ENCODE assay signal across 8 cellular contexts in the genomic region with DNA sequence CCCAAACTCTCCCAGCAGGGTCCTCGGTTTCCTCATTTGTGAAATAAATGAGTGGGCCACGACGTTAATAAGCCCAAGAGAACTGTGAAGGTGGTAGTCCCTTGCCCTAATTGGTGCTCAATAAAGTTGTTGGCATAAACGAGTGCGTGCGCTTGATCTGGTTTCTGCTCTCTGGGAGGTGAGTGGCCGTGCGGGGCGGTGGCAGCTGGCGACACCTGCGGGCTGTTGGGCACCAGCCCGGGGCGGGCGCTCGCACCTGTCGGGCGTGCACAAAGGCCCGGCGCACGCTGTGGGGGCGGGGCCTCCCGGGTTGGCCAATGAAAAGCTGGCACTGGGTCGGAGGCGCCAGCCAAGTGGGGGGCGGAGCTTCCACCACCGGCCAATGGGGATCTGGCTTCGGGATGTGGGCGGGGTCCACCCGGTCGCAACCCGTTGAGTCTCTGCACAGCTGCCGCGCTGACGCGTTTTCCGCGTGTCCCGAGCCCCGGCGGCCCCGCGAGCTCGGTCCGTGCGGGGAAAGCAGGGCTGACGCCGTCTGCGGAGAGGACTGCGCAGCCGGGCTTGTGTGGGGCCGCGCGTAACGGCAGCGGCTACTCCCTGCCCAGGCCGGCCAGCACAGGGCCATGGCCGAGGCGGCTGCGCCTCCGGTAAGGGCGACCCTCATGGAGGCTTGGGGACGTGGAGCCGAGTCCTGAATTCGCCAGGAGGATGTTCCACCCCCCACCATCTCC. TPM values are rescaled to one million over a fixed set of nuclear protein-coding genes. Genes with fewer than 3 reads are reported as not detected.
DNase-seq lines count a peak whose midpoint lies in the region; ATAC-seq and TF ChIP-seq lines count a peak whose summit lies in the region.

No MANE protein-coding gene starts in this region.

- no TSS peak for BruUV-seq in IMR-90 (replicated peaks; lab: Mats Ljungman, UMichigan)

- peaks cover 4% of the 10 kb centered on the region for H4K20me1 ChIP-seq in IMR-90 (ENCODE audit: insufficient read depth, low read length)

- no peak overlapping the region for H2BK5ac ChIP-seq in IMR-90 (ENCODE audit: low read depth, low read length, poor library complexity, severe bottlenecking)

- no peak for TF ChIP-seq RAD21 in IMR-90 (IDR thresholded peaks at IDR 0.05; ENCODE audit: low read length)

- peak overlapping the region; percentile 95 for H2AK9ac ChIP-seq in IMR-90 (replicated peaks; ENCODE audit: low read depth, low read length, poor library complexity)

- 0 out of 2 replicates have a peak, but pooled peaks have one; percentile 24 for TF ChIP-seq POLR2A in IMR-90 (IDR thresholded peaks at IDR 0.05; ENCODE audit: low read depth, low read length)

- H3K79me1 ChIP-seq in IMR-90 (ENCODE audit: low read depth in 1 of 2, low read length in 2 of 2) = peaks cover 0 to 3% of the 10 kb centered on the region in 2 experiments; a peak in 1 of 4 replicates

- no peak overlapping the region for H3K18ac ChIP-seq in IMR-90 (ENCODE audit: low read depth, low read length)

- POLR2A ChIA-PET in IMR-90 (lab: Charles Lee; ENCODE audit: unreplicated experiment) = no interaction called here
- POLR2A ChIA-PET in RWPE1 (lab: Yijun Ruan, JAX; ENCODE audit: low non-redundant PET) = no interaction called here

- H3K4me3 ChIP-seq in IMR-90 (ENCODE audit: insufficient read depth, low read depth, low read length) (peak overlapping the region; percentile 69), neuron (ENCODE audit: low read length) (peak overlapping the region; percentile 57)

- H2AFZ ChIP-seq in IMR-90 (replicated peaks; ENCODE audit: low read length, poor library complexity) = peak overlapping the region; percentile 96
- H2AFZ ChIP-seq in neuron (ENCODE audit: low read depth, low read length) = peak overlapping the region; percentile 68

- peak overlapping the region in 1 of 2 experiments; percentile 36; a peak in 1 of 4 replicates for H4K8ac ChIP-seq in IMR-90 (ENCODE audit: low read depth in 2 of 2, low read length in 2 of 2)

- intact Hi-C loops in IMR-90 (cut with micrococcal nuclease) = no loop called here

- H2BK15ac ChIP-seq in IMR-90 (ENCODE audit: low read depth, low read length) = no peak overlapping the region

- peaks cover 7% of the 10 kb centered on the region for H3K9me1 ChIP-seq in IMR-90 (ENCODE audit: insufficient read depth, low read length)

- H3K23ac ChIP-seq in IMR-90 (ENCODE audit: low read depth, low read length) = peak overlapping the region; percentile 95

- H3K27me3 ChIP-seq in IMR-90 (ENCODE audit: control insufficient read depth, insufficient read depth, low read length) (no peaks in the 10 kb centered on the region), foreskin keratinocyte (no peaks in the 10 kb centered on the region), neuron (ENCODE audit: insufficient read depth, low read length) (no peaks in the 10 kb centered on the region)

- no peak overlapping the region; the same call in 1 of the 2 replicates for H3K27ac ChIP-seq in IMR-90 (ENCODE audit: insufficient read depth, low read length)
- peak overlapping the region; percentile 25 for H3K27ac ChIP-seq in RWPE1
- H3K27ac ChIP-seq in foreskin keratinocyte = no peak overlapping the region

- DNase-seq in DMS153 (lab: John Stamatoyannopoulos, UW) (peak; percentile 95), IMR-90 (peak; percentile 80), RWPE1 (ENCODE audit: low spot score) (peak; percentile 97), foreskin keratinocyte (peak; percentile 61 to 82), stromal cell of bone marrow (ENCODE audit: low read depth) (peak; percentile 78)
- DNase-seq in activated gamma-delta T cell treated with anti-CD3 and anti-CD28 coated beads, Interleukin-2, amount 50 U/mL, for 16 hours (ENCODE audit: low read depth) = peak; percentile 94

- WGBS in IMR-90 (ENCODE audit: extremely low coverage in 2 of 2, insufficient read length in 1 of 2), 2 experiments = 6% methylated on average over 40 of the region's 64 CpGs; no CpG with 5 or more reads in 1 of the 2 experiments

- H3K9ac ChIP-seq in IMR-90 (ENCODE audit: low read depth, low read length) = peak overlapping the region; percentile 19

- H2BK20ac ChIP-seq in IMR-90 (ENCODE audit: low read depth, low read length) = no peak overlapping the region

- H3K9me3 ChIP-seq in IMR-90 (ENCODE audit: control insufficient read depth, insufficient read depth, low read length) (no peaks in the 10 kb centered on the region), neuron (ENCODE audit: low read length) (no peaks in the 10 kb centered on the region)

- H3K4me1 ChIP-seq in IMR-90 (ENCODE audit: control insufficient read depth, insufficient read depth, low read length) = 0 out of 2 replicates have a peak, but pooled peaks cover 2% of the 10 kb centered on the region
- H3K4me1 ChIP-seq in foreskin keratinocyte = peaks cover 3% of the 10 kb centered on the region
- no peaks in the 10 kb centered on the region for H3K4me1 ChIP-seq in neuron (ENCODE audit: insufficient read depth, low read length)

- H3K56ac ChIP-seq in IMR-90 (ENCODE audit: extremely low read depth, insufficient read depth, low read length) = no peak overlapping the region

- in situ Hi-C loops in IMR-90 (cut with MboI; ENCODE audit: low sequenced_read_pairs) = no loop called here

- CTCF ChIA-PET in IMR-90 (lab: Yijun Ruan, JAX) (interaction anchor here (0.7 kb wide), 1 partner anchor 25 kb away, joined by 3 read pairs; no protein-coding TSS in a partner anchor), RWPE1 (lab: Yijun Ruan, JAX) (interaction anchor here (0.6 kb wide), 1 partner anchor 174 kb away, joined by 3 read pairs; no protein-coding TSS in a partner anchor)

- H3K4ac ChIP-seq in IMR-90 (ENCODE audit: low read depth, low read length) = peak overlapping the region; percentile 90

- peak overlapping the region; percentile 88 for H3K4me2 ChIP-seq in IMR-90 (ENCODE audit: low read depth, low read length)

- H4K5ac ChIP-seq in IMR-90 (ENCODE audit: low read depth, low read length) = no peak overlapping the region

- no peak for TF ChIP-seq CTCF in IMR-90 (conservative IDR thresholded peaks at IDR 0.05; ENCODE audit: low read depth, low read length)
- TF ChIP-seq CTCF in RWPE1 (conservative IDR thresholded peaks at IDR 0.05; ENCODE audit: low read depth) = no peak
- TF ChIP-seq CTCF in foreskin keratinocyte (conservative IDR thresholded peaks at IDR 0.05) = peak; percentile 54

- peaks cover 15% of the 10 kb centered on the region for H3K36me3 ChIP-seq in IMR-90 (ENCODE audit: control insufficient read depth, insufficient read depth, low read length)
- H3K36me3 ChIP-seq in neuron (ENCODE audit: insufficient read depth, low read length) = no peaks in the 10 kb centered on the region

- H2BK120ac ChIP-seq in IMR-90 (ENCODE audit: low read depth, low read length) = peak overlapping the region; percentile 27; the same call in 1 of the 2 replicates

- dilution Hi-C loops in IMR-90 (cut with HindIII; ENCODE audit: low sequenced_read_pairs, unreplicated experiment) = no loop called here

- H3K14ac ChIP-seq in IMR-90 (replicated peaks; ENCODE audit: low read depth, low read length) = peak overlapping the region; percentile 87

- ATAC-seq in GM21515 (IDR thresholded peaks at IDR 0.05; ENCODE audit: unreplicated experiment) (peak; percentile 96), IMR-90 (ENCODE audit: low read depth) (peak; percentile 99), foreskin keratinocyte (peak; percentile 95)

- no peak overlapping the region for H2AK5ac ChIP-seq in IMR-90 (ENCODE audit: low read depth, low read length)

- H4K91ac ChIP-seq in IMR-90 (ENCODE audit: insufficient read depth, low read depth, low read length) = peak overlapping the region; percentile 26

TF ChIP-seq in IMR-90, 13 proteins besides CTCF, POLR2A, EP300 and RAD21:
- TF ChIP-seq MAZ (IDR thresholded peaks at IDR 0.05; ENCODE audit: borderline replicate concordance, low read depth, low read length) (peak; percentile 25; the same call in 1 of the 2 replicates), RCOR1 (IDR thresholded peaks at IDR 0.05; ENCODE audit: insufficient replicate concordance, low read length) (no peak), MXI1 (IDR thresholded peaks at IDR 0.05; ENCODE audit: borderline replicate concordance, low read depth, low read length) (peak; percentile 65; the same call in 1 of the 2 replicates)

RNA-seq across cellular contexts. Expression of gene ZNF783, which starts 23.0 kb away (rescaled TPM):
- total RNA-seq in IMR-90 (2012; rRNA removed) (2.3 and 2.8 TPM in 2 replicates), foreskin keratinocyte (7.4 and 7.5 TPM in 2 replicates)
- polyA plus RNA-seq in IMR-90 (2012; rRNA removed) (7.1 and 7.2 TPM in 2 replicates), foreskin keratinocyte (3.6 and 4.0 TPM in 2 replicates)
- 3.2 and 4.3 TPM in 2 replicates for polyA plus RNA-seq in IMR-90 (2012; cell fraction: cytosol; rRNA removed)
- polyA plus RNA-seq in IMR-90 (2012; cell fraction: nucleus; rRNA removed; ENCODE audit: low replicate concordance) = 60.8 and 75.2 TPM in 2 replicates

RNA-seq across cellular contexts. Expression of gene ZNF212, which starts 45.6 kb away (rescaled TPM):
- total RNA-seq in IMR-90 (2012; rRNA removed) = 3.8 and 4.2 TPM in 2 replicates
- polyA plus RNA-seq in IMR-90 (2012; rRNA removed) = 4.8 and 5.1 TPM in 2 replicates
- 3.3 and 3.8 TPM in 2 replicates for polyA plus RNA-seq in IMR-90 (2012; cell fraction: cytosol; rRNA removed)
- polyA plus RNA-seq in IMR-90 (2012; cell fraction: nucleus; rRNA removed; ENCODE audit: low replicate concordance) = 14.9 and 20.6 TPM in 2 replicates
- total RNA-seq in foreskin keratinocyte = 7.2 and 7.5 TPM in 2 replicates
- polyA plus RNA-seq in foreskin keratinocyte = 6.1 and 6.5 TPM in 2 replicates
